In the genomic region with DNA sequence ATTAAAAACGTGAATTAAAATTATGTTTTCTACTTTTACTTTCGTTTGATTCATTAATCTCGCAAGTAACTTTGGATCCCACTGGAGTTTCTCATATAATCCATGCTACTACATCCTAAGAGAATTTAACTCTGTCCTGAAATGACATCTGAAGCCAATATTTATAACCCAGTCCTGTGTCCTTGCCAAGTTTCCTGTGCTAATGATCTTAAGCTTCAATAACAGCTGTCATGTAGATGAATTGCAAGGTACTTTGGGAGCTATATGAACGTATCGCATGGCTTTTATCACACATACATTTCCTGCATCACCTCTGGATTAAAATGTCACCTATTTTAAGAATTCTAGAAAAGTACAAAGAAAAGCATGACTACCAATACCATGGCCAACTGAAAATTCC, we compare ENCODE assay signal across 17 cellular contexts.
A peak's percentile ranks its signal among the peaks of the same experiment; 100 is the strongest.
DNase-seq lines count a peak whose midpoint lies in the region; ATAC-seq, FAIRE-seq and TF ChIP-seq lines count a peak whose summit lies in the region.
"Had no signal": no experiment of that assay in that cellular context is flagged by ENCODE, and none has a peak within 500 bp of the region (broad histone marks: within the 10 kb centered on the region; RNA-seq: fewer than 3 reads in every experiment).

No MANE protein-coding gene starts in this region.

- peak overlapping the region; percentile 55 for H3K4me2 ChIP-seq in GM23248 (ENCODE audit: unreplicated experiment)
- H3K4me2 ChIP-seq in endothelial cell of umbilical vein (ENCODE audit: insufficient read depth, low read length), result no peak overlapping the region

- peaks cover 10% of the 10 kb centered on the region for H3F3A ChIP-seq in GM23248 (ENCODE audit: insufficient read depth)

- H3K36me3 ChIP-seq in A673 (ENCODE audit: insufficient read depth, low read length, poor library complexity, severe bottlenecking) (no peaks in the 10 kb centered on the region), GM23248 (ENCODE audit: low read depth) (no peaks in the 10 kb centered on the region), endothelial cell of umbilical vein (ENCODE audit: control insufficient read depth in 2 of 2, extremely low read depth in 1 of 2, insufficient read depth in 2 of 2, low read length in 2 of 2) (no peaks in the 10 kb centered on the region)
- H3K36me3 ChIP-seq: uterus had no signal

- POLR2A ChIA-PET in A673 (lab: Charles Lee; ENCODE audit: low non-redundant PET), result interaction anchor here (0.6 kb wide), 1 partner anchor 1468 kb away, joined by 3 read pairs; no protein-coding TSS in a partner anchor
- POLR2A ChIA-PET in endothelial cell of umbilical vein (lab: Charles Lee), result no interaction called here

- BruUV-seq in A673 (replicated peaks; lab: Mats Ljungman, UMichigan) (no TSS peak), endothelial cell of umbilical vein (replicated peaks; lab: Mats Ljungman, UMichigan) (no TSS peak)

- CTCF ChIA-PET in A673 (lab: Charles Lee) (no interaction called here), endothelial cell of umbilical vein (lab: Charles Lee) (interaction anchor here (1.2 kb wide), 3 partner anchors 10 to 839 kb away, joined by 3 read pairs; no protein-coding TSS in a partner anchor)

- no peaks in the 10 kb centered on the region for H3K9me1 ChIP-seq in endothelial cell of umbilical vein (replicated peaks; ENCODE audit: control insufficient read depth, extremely low read depth, insufficient read depth, low read length)

- dilution Hi-C loops in endothelial cell of umbilical vein (cut with MboI; ENCODE audit: extremely low pct_ligation_motif_present, low sequenced_read_pairs), result no loop called here

- in situ Hi-C loops in GM23248 (cut with MboI), result no loop called here

- DNase-seq in A673 (ENCODE audit: low spot score), result peak; percentile 77
- DNase-seq in GM23248, result no peak
- peak; percentile 97 for DNase-seq in NCI-H524 treated with DMSO at 0.1 percent for 48 hours (lab: John Stamatoyannopoulos, UW)
- DNase-seq in endothelial cell of umbilical vein (ENCODE audit: low read depth, low spot score), result peak; percentile 49
- DNase-seq in AG08395 (ENCODE audit: low spot score), result no peak
- DNase-seq in C1 segment of cervical spinal cord (lab: John Stamatoyannopoulos, UW), result no peak
- no peak for DNase-seq in cortex of kidney (lab: John Stamatoyannopoulos, UW)
- DNase-seq: activated CD4-positive, alpha-beta T cell treated with anti-CD3 and anti-CD28 coated beads for 48 hours; activated naive CD8-positive, alpha-beta T cell treated with anti-CD3 and anti-CD28 coated beads for 36 hours; Caco-2; central memory CD4-positive, alpha-beta T cell; H9; left ventricle myocardium superior; stimulated activated naive CD4-positive, alpha-beta T cell treated with Interleukin-2 at 50 U/mL for 16 hours; uterus had no signal

- no peaks in the 10 kb centered on the region for H3K27me3 ChIP-seq in A673 (replicated peaks; ENCODE audit: insufficient read depth, low read depth, low read length, poor library complexity)
- H3K27me3 ChIP-seq in GM23248 (replicated peaks; ENCODE audit: insufficient read depth), result no peaks in the 10 kb centered on the region
- no peaks in the 10 kb centered on the region for H3K27me3 ChIP-seq in endothelial cell of umbilical vein (ENCODE audit: control insufficient read depth in 2 of 2, insufficient read depth in 2 of 2, low read length in 2 of 2)
- H3K27me3 ChIP-seq: uterus had no signal

- H2AFZ ChIP-seq in GM23248 (peak overlapping the region; percentile 82), endothelial cell of umbilical vein (ENCODE audit: low read depth, low read length) (peak overlapping the region; percentile 47)
- H2AFZ ChIP-seq: parathyroid adenoma had no signal

- intact Hi-C loops in A673 (cut with micrococcal nuclease; ENCODE audit: unreplicated experiment) (no loop called here), endothelial cell of umbilical vein (cut with micrococcal nuclease) (loop anchor here (2.0 to 10.0 kb wide), 4 partner anchors 19 to 833 kb away; a partner anchor contains a TSS)

- no peak for FAIRE-seq in endothelial cell of umbilical vein (lab: Jason Lieb, UNC)

- H4K20me1 ChIP-seq in GM23248 (ENCODE audit: insufficient read depth) (no peaks in the 10 kb centered on the region), endothelial cell of umbilical vein (replicated peaks; ENCODE audit: control insufficient read depth, extremely low read depth, insufficient read depth, low read length) (no peaks in the 10 kb centered on the region)

- ATAC-seq in HG02870 (IDR thresholded peaks at IDR 0.05; ENCODE audit: unreplicated experiment), result no peak
- ATAC-seq: left ventricle myocardium superior had no signal

- H3K9me3 ChIP-seq in A673 (ENCODE audit: low read depth, low read length, poor library complexity, severe bottlenecking) (no peaks in the 10 kb centered on the region), GM23248 (ENCODE audit: low read depth) (no peaks in the 10 kb centered on the region), endothelial cell of umbilical vein (replicated peaks; ENCODE audit: control insufficient read depth, insufficient read depth, low read length) (no peaks in the 10 kb centered on the region)
- H3K9me3 ChIP-seq: Caco-2, uterus had no signal

- WGBS in GM23248 (ENCODE audit: low coverage in 1 of 2, low lambda C conversion rate in 2 of 2, missing lambda C conversion rate in 2 of 2), 2 experiments, result 51 to 60% methylated on average over 5 of the region's 5 CpGs

- H3K27ac ChIP-seq in A673 (ENCODE audit: low read depth, low read length, poor library complexity, severe bottlenecking), result peak overlapping the region; percentile 62
- no peak overlapping the region for H3K27ac ChIP-seq in GM23248
- no peak overlapping the region for H3K27ac ChIP-seq in endothelial cell of umbilical vein (ENCODE audit: insufficient read depth, low read depth, low read length)
- H3K27ac ChIP-seq: parathyroid adenoma, uterus had no signal

- H3K4me1 ChIP-seq in A673 (ENCODE audit: insufficient read depth, low read length, poor library complexity, severe bottlenecking) (peaks cover 30% of the 10 kb centered on the region), GM23248 (ENCODE audit: insufficient read depth) (peaks cover 19% of the 10 kb centered on the region), endothelial cell of umbilical vein (ENCODE audit: control insufficient read depth, extremely low read depth, insufficient read depth, low read length) (peaks cover 13% of the 10 kb centered on the region)
- H3K4me1 ChIP-seq: Caco-2, parathyroid adenoma had no signal

- no peaks in the 10 kb centered on the region for H3K9me2 ChIP-seq in GM23248 (ENCODE audit: insufficient read depth)

- H3K79me2 ChIP-seq in GM23248 (ENCODE audit: insufficient read depth) (no peaks in the 10 kb centered on the region), endothelial cell of umbilical vein (ENCODE audit: control insufficient read depth, insufficient read depth, low read length) (no peaks in the 10 kb centered on the region)
- H3K79me2 ChIP-seq: parathyroid adenoma had no signal

- no peak for TF ChIP-seq POLR2A in endothelial cell of umbilical vein (IDR thresholded peaks at IDR 0.05; ENCODE audit: low read depth, low read length)

- no peak for TF ChIP-seq CTCF in A673 (conservative IDR thresholded peaks at IDR 0.05; ENCODE audit: low read depth, low read length)
- no peak for TF ChIP-seq CTCF in endothelial cell of umbilical vein (IDR thresholded peaks at IDR 0.05; ENCODE audit: extremely low read depth in 1 of 2, insufficient read depth in 1 of 2, low read depth in 1 of 2, low read length in 2 of 2)

- H3K4me3 ChIP-seq in A673 (ENCODE audit: low read depth, low read length, poor library complexity, severe bottlenecking) (peak overlapping the region; percentile 13), GM23248 (peak overlapping the region; percentile 36), endothelial cell of umbilical vein (replicated peaks in 1 of 3; ENCODE audit: insufficient read depth in 1 of 3, low read depth in 1 of 3, low read length in 3 of 3) (no peak overlapping the region)
- H3K4me3 ChIP-seq: uterus had no signal

- H3K9ac ChIP-seq in GM23248, result peak overlapping the region; percentile 8; the same call in 1 of the 2 replicates
- no peak overlapping the region for H3K9ac ChIP-seq in endothelial cell of umbilical vein (replicated peaks; ENCODE audit: extremely low read depth, insufficient read depth, low read length)
- H3K9ac ChIP-seq: parathyroid adenoma had no signal

TF ChIP-seq in endothelial cell of umbilical vein, 7 proteins besides CTCF, POLR2A, EP300 and RAD21:
- TF ChIP-seq JUN (IDR thresholded peaks at IDR 0.05; ENCODE audit: borderline replicate concordance, insufficient read depth, insufficient read length, low read depth) (no peak), MYC (IDR thresholded peaks at IDR 0.05; ENCODE audit: low read depth, low read length) (no peak), GATA2 (IDR thresholded peaks at IDR 0.05; ENCODE audit: insufficient read depth, insufficient read length, low read depth, low read length) (no peak), EZH2 (IDR thresholded peaks at IDR 0.05; ENCODE audit: borderline replicate concordance, low read depth, low read length, severe bottlenecking) (no peak), POLR2AphosphoS5 (IDR thresholded peaks at IDR 0.05; ENCODE audit: insufficient read depth, low read depth, low read length) (no peak), FOS (IDR thresholded peaks at IDR 0.05; ENCODE audit: borderline replicate concordance, insufficient read depth, low read length) (no peak)
- TF ChIP-seq, protein P1, sequence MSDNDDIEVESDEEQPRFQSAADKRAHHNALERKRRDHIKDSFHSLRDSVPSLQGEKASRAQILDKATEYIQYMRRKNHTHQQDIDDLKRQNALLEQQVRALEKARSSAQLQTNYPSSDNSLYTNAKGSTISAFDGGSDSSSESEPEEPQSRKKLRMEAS (IDR thresholded peaks at IDR 0.05; ENCODE audit: insufficient read depth, insufficient read length), result no peak

Comparison
In these comparisons a context has a peak if more than half of its experiments do, and no peak if none do; other contexts are left out.
1. DNase-seq: peak in A673 (single experiment), NCI-H524 treated with DMSO at 0.1 percent for 48 hours (single experiment) and endothelial cell of umbilical vein (single experiment); none in GM23248 (single experiment), AG08395 (single experiment), C1 segment of cervical spinal cord (0 of 14) and cortex of kidney (single experiment).
2. H3K4me3 ChIP-seq: peak in A673 (single experiment) and GM23248 (single experiment); none in endothelial cell of umbilical vein (0 of 3).